10 cellular contexts compared by ENCODE assay signal in genomic region chr1:78565393-78565792, GRCh38. TPM values are rescaled to one million over a fixed set of nuclear protein-coding genes. Genes with fewer than 3 reads are reported as not detected.
"Had no signal": no experiment of that assay in that cellular context is flagged by ENCODE, and none has a peak within 500 bp of the region (broad histone marks: within the 10 kb centered on the region; RNA-seq: fewer than 3 reads in every experiment).

No MANE protein-coding gene starts in this region.

- H3K9me3 Mint-ChIP-seq: GM23338, H9, HFFc6 had no signal

- ATAC-seq: GM23338, HCT116 had no signal

- H3K4me1 Mint-ChIP-seq: GM23338, H9 had no signal

- H3K4me1 ChIP-seq: HAP-1 had no signal

- H3K27ac ChIP-seq: GM23248 had no signal

- H3K4me3 ChIP-seq: GM23248, GM23338, HAP-1 had no signal

- H3K9me3 ChIP-seq: HAP-1 had no signal

- DNase-seq: GM23248, GOT3, H7, H9, HCEC 1CT, HFFc6 had no signal

- H3K36me3 ChIP-seq: HAP-1 had no signal

- H3K27ac Mint-ChIP-seq: GM23338, H9, HFFc6 had no signal

- H3K4me3 Mint-ChIP-seq: GM23338, H9, HFFc6 had no signal

RNA-seq across cellular contexts. Expression of gene IFI44L, which starts 54.9 kb away (rescaled TPM):
- total RNA-seq: GM23248, GM23338, H1, H7, H9 had no signal
- polyA plus RNA-seq: GM23338, H1 had no signal
